6 cellular contexts compared by ENCODE assay signal in genomic region chr9:135535631-135536030, GRCh38. TPM values are rescaled to one million over a fixed set of nuclear protein-coding genes. Genes with fewer than 3 reads are reported as not detected.
"Had no signal": no experiment of that assay in that cellular context is flagged by ENCODE, and none has a peak within 500 bp of the region (broad histone marks: within the 10 kb centered on the region; RNA-seq: fewer than 3 reads in every experiment).

No MANE protein-coding gene starts in this region.

RNA-seq across cellular contexts. Expression of gene OBP2A, which starts 10.3 kb away (rescaled TPM):
- total RNA-seq: HepG2, IMR-90, M059J, SK-MEL-5 had no signal
- polyA plus RNA-seq: IMR-90, SK-N-SH had no signal

RNA-seq across cellular contexts. Expression of gene LCN1, which starts 14.4 kb away (rescaled TPM):
- total RNA-seq: HepG2, HT1080, IMR-90, M059J, SK-MEL-5 had no signal
- polyA plus RNA-seq: HepG2, IMR-90, SK-N-SH had no signal

RNA-seq across cellular contexts. Expression of gene PAEP, which starts 25.9 kb away (rescaled TPM):
- total RNA-seq: IMR-90, M059J had no signal
- polyA plus RNA-seq: IMR-90 had no signal
